Comparison of ENCODE assay signal across 31 cellular contexts in the genomic region with DNA sequence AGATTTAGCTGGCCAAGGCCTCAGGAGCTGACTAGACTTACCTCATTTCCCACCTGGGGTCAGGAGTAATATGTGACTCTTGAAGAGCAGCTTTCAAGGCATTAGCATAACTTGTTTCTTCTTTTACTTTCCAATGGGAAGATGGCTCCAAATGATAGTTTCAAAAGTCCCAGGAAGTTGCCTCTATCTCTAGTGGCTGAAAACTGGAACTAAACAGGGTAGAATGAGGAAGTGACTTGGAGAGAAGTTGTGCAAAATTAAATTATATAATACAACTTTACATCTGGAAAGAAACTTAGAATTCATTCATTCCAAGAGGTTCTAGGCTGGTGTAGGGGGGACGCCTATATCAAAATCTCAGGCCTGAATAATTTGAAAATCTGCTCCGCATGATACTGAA.
"Had no signal": no experiment of that assay in that cellular context is flagged by ENCODE, and none has a peak within 500 bp of the region (broad histone marks: within the 10 kb centered on the region; RNA-seq: fewer than 3 reads in every experiment).

No MANE protein-coding gene starts in this region.

- H3K4me3 ChIP-seq: adrenal gland, colonic mucosa, MG63, SJSA1 had no signal

- H3K36me3 ChIP-seq: adrenal gland, colonic mucosa, MG63, SJSA1, WERI-Rb-1 had no signal

- DNase-seq: activated CD4-positive, alpha-beta memory T cell treated with anti-CD3 and anti-CD28 coated beads, Interleukin-2, amount 10 ng/mL, durations not matched to agents 7 days and 5 days; activated CD4-positive, alpha-beta T cell treated with anti-CD3 and anti-CD28 coated beads for 36 hours; activated CD4-positive, alpha-beta T cell treated with anti-CD3 and anti-CD28 coated beads, Interleukin-2, amount 50 U/mL, for 1 hour; activated gamma-delta T cell treated with Interleukin-2 at 50 U/mL for 16 hours; activated naive CD4-positive, alpha-beta T cell treated with anti-CD3 and anti-CD28 coated beads, Interleukin-2, amount 10 ng/mL, durations not matched to agents 7 days and 5 days; activated naive CD8-positive, alpha-beta T cell treated with anti-CD3 and anti-CD28 coated beads for 36 hours; activated T-cell treated with anti-CD3 and anti-CD28 coated beads for 4 hours; activated T-cell treated with anti-CD3 and anti-CD28 coated beads, Interleukin-2, amount 50 U/mL, for 72 hours; adrenal gland; anterior cingulate cortex; cerebellar nuclear complex; colonic mucosa; MG63; NCI-H1092; NCI-H1417; NCI-H1930; NCI-H2171; NCI-H226; NCI-H510A treated with DMSO at 0.1 percent for 48 hours; NCI-H69; NK-92 treated with Interleukin-12 subunit alpha and Interleukin-12 subunit beta, amount 100 ng/mL, for 24 hours; RPMI8226; T-cell; T-helper 2 cell; T1000; WERI-Rb-1 had no signal

- H3K27me3 ChIP-seq: adrenal gland, colonic mucosa, MG63, SJSA1 had no signal

- H3K27ac ChIP-seq: adrenal gland, colonic mucosa, KMS-11, SJSA1, WERI-Rb-1 had no signal

- H3K4me1 ChIP-seq: adrenal gland, colonic mucosa, SJSA1 had no signal

- H3K9me3 ChIP-seq: adrenal gland, colonic mucosa, MG63, SJSA1 had no signal

- ATAC-seq: activated CD4-positive, alpha-beta T cell treated with anti-CD3 and anti-CD28 coated beads for 36 hours; activated T-cell treated with anti-CD3 and anti-CD28 coated beads, Interleukin-2, amount 50 U/mL, for 72 hours; Panc1; Right ventricle myocardium inferior; SK-N-SH treated with all-trans-retinoic acid at 6 μM for 48 hours; T-cell had no signal
